31 cellular contexts compared by ENCODE assay signal in the genomic region with DNA sequence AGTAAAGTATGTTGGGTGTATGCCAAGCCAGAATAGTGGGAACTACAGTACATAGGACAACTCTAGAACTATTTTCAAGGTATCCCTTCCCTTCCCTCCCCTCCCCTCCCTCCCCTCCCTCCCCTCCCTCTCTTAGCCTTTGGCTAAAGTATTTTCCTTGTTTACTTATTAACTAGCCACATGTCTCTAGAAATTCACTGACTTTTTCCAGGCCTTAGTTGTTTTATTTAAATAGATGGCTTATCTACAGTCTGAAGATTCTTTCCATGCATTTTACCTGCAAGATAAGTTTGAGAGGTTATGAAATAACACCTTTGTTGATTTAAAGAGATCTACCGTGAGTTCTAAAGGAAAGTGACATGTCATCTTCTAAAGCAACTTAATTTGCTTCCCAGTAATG.
A peak's percentile ranks its signal among the peaks of the same experiment; 100 is the strongest.
DNase-seq lines count a peak whose midpoint lies in the region; ATAC-seq and TF ChIP-seq lines count a peak whose summit lies in the region.
"Had no signal": no experiment of that assay in that cellular context is flagged by ENCODE, and none has a peak within 500 bp of the region (broad histone marks: within the 10 kb centered on the region; RNA-seq: fewer than 3 reads in every experiment).

No MANE protein-coding gene starts in this region.

- peaks cover 5% of the 10 kb centered on the region for H3K36me3 Mint-ChIP-seq in CD4-positive, CD25-positive, alpha-beta regulatory T cell
- H3K36me3 Mint-ChIP-seq: CD14-positive monocyte, naive B cell had no signal

- in situ Hi-C loops in HAP-1 (cut with MboI; ENCODE audit: low sequenced_read_pairs) = no loop called here

- H3K4me3 Mint-ChIP-seq in CD4-positive, CD25-positive, alpha-beta regulatory T cell = peak overlapping the region in 1 of 4 donors; percentile 6
- H3K4me3 Mint-ChIP-seq: CD14-positive monocyte, immature natural killer cell, naive B cell had no signal

- no peak overlapping the region for H3K4me3 ChIP-seq in CD4-positive, CD25-positive, alpha-beta regulatory T cell (ENCODE audit: low read depth, low read length)
- H3K4me3 ChIP-seq in heart left ventricle (no peak overlapping the region), HAP-1 (no peak overlapping the region), esophagus squamous epithelium (no peak overlapping the region)
- H3K4me3 ChIP-seq: ascending aorta, cardiac muscle cell, esophagus muscularis mucosa, left ventricle myocardium inferior, testis had no signal

- no peaks in the 10 kb centered on the region for H3K27me3 ChIP-seq in CD4-positive, CD25-positive, alpha-beta regulatory T cell (ENCODE audit: control insufficient read depth, insufficient read depth, low read length)
- H3K27me3 ChIP-seq in heart left ventricle (no peaks in the 10 kb centered on the region), HAP-1 (ENCODE audit: low read depth) (no peaks in the 10 kb centered on the region), esophagus squamous epithelium (no peaks in the 10 kb centered on the region)
- H3K27me3 ChIP-seq: ascending aorta, cardiac muscle cell, esophagus muscularis mucosa, testis had no signal

- H3K27ac ChIP-seq in 22Rv1 (0 out of 2 replicates have a peak overlapping the region, but pooled peaks have one; percentile 31), heart left ventricle (no peak overlapping the region), esophagus squamous epithelium (no peak overlapping the region)
- H3K27ac ChIP-seq in CD4-positive, CD25-positive, alpha-beta regulatory T cell (ENCODE audit: insufficient read depth, low read length, poor library complexity, severe bottlenecking) = no peak overlapping the region
- H3K27ac ChIP-seq: ascending aorta, cardiac muscle cell, esophagus muscularis mucosa, left ventricle myocardium inferior, testis had no signal

- H3K4me1 ChIP-seq in CD4-positive, CD25-positive, alpha-beta regulatory T cell (ENCODE audit: control insufficient read depth, insufficient read depth, low read length, poor library complexity, severe bottlenecking) = peaks cover 18% of the 10 kb centered on the region
- H3K4me1 ChIP-seq in heart left ventricle = no peaks in the 10 kb centered on the region
- H3K4me1 ChIP-seq in HAP-1 = no peaks in the 10 kb centered on the region
- no peaks in the 10 kb centered on the region for H3K4me1 ChIP-seq in esophagus squamous epithelium
- H3K4me1 ChIP-seq: ascending aorta, esophagus muscularis mucosa, left ventricle myocardium inferior, testis had no signal

- H3K9me3 ChIP-seq in CD4-positive, CD25-positive, alpha-beta regulatory T cell (ENCODE audit: control insufficient read depth in 2 of 2, low read length in 2 of 2) = peaks cover 8 to 13% of the 10 kb centered on the region in 2 experiments
- H3K9me3 ChIP-seq in heart left ventricle = peaks cover 0 to 18% (median 6%) of the 10 kb centered on the region in 12 donors
- H3K9me3 ChIP-seq in HAP-1 = no peaks in the 10 kb centered on the region
- peaks cover 0 to 17% (median 14%) of the 10 kb centered on the region in 3 donors for H3K9me3 ChIP-seq in esophagus squamous epithelium
- H3K9me3 ChIP-seq: ascending aorta, testis had no signal

- intact Hi-C loops in heart left ventricle (cut with DNase I) (no loop called here), esophagus squamous epithelium (cut with DNase I) (no loop called here)

- no peak for TF ChIP-seq CTCF in 22Rv1 (IDR thresholded peaks at IDR 0.05)
- TF ChIP-seq CTCF in heart left ventricle (IDR thresholded peaks at IDR 0.05) = no peak
- TF ChIP-seq CTCF in esophagus squamous epithelium (IDR thresholded peaks at IDR 0.05) = no peak

- DNase-seq in CD4-positive, CD25-positive, alpha-beta regulatory T cell = no peak
- DNase-seq in NCI-H69 (lab: John Stamatoyannopoulos, UW) (peak; percentile 42), left kidney (ENCODE audit: low read depth, low spot score) (peak; percentile 43), heart left ventricle (no peak), HAP-1 (ENCODE audit: low spot score in 2 of 2) (no peak), esophagus squamous epithelium (lab: John Stamatoyannopoulos, UW) (no peak)
- DNase-seq: activated T-cell treated with anti-CD3 and anti-CD28 coated beads, Interleukin-2, amount 50 U/mL, for 72 hours; cortex of kidney; DMS153; foreskin melanocyte; hippocampal formation; immature natural killer cell; IMR-90; left ventricle myocardium inferior; mesendoderm; naive B cell; NCI-H1694; NCI-H2171; NCI-H510A treated with DMSO at 0.1 percent for 48 hours; occipital lobe; SHP77; stimulated activated naive CD8-positive, alpha-beta T cell treated with anti-CD3 and anti-CD28 coated beads, Interleukin-15, Interleukin-2, amounts not matched to agents 100 U/mL and 50 U/mL, for 24 hours; testis had no signal

- H3K36me3 ChIP-seq in CD4-positive, CD25-positive, alpha-beta regulatory T cell (ENCODE audit: control insufficient read depth, insufficient read depth, low read length) = no peaks in the 10 kb centered on the region
- H3K36me3 ChIP-seq in heart left ventricle (no peaks in the 10 kb centered on the region), HAP-1 (replicated peaks) (no peaks in the 10 kb centered on the region), esophagus squamous epithelium (no peaks in the 10 kb centered on the region)
- H3K36me3 ChIP-seq: ascending aorta, cardiac muscle cell, esophagus muscularis mucosa, left ventricle myocardium inferior had no signal

- no peak for ATAC-seq in CD4-positive, CD25-positive, alpha-beta regulatory T cell (ENCODE audit: low read depth in 2 of 2)
- no peak for ATAC-seq in heart left ventricle
- ATAC-seq in HG03135 (IDR thresholded peaks at IDR 0.05; ENCODE audit: unreplicated experiment) = no peak
- ATAC-seq: activated T-cell treated with anti-CD3 and anti-CD28 coated beads, Interleukin-2, amount 50 U/mL, for 72 hours; Panc1; stimulated activated naive CD8-positive, alpha-beta T cell treated with anti-CD3 and anti-CD28 coated beads, Interleukin-15, Interleukin-2, amounts not matched to agents 100 U/mL and 50 U/mL, for 24 hours had no signal

- no peak for TF ChIP-seq POLR2A in heart left ventricle (IDR thresholded peaks at IDR 0.05)
- TF ChIP-seq POLR2A in esophagus squamous epithelium (IDR thresholded peaks at IDR 0.05) = no peak

- 73 to 87% (median 84%) methylated on average over 1 of the region's 1 CpG for WGBS in heart left ventricle, 4 donors
- WGBS in esophagus squamous epithelium, 2 donors = 27 to 44% methylated on average over 1 of the region's 1 CpG

- peaks cover 19 to 59% (median 34%) of the 10 kb centered on the region in 4 donors for H3K4me1 Mint-ChIP-seq in CD4-positive, CD25-positive, alpha-beta regulatory T cell
- H3K4me1 Mint-ChIP-seq: CD14-positive monocyte, naive B cell had no signal

- H3K27ac Mint-ChIP-seq in CD4-positive, CD25-positive, alpha-beta regulatory T cell = peak overlapping the region in 2 of 3 donors; percentile 43 to 91
- H3K27ac Mint-ChIP-seq: CD14-positive monocyte, immature natural killer cell, naive B cell had no signal

- peaks cover 5% of the 10 kb centered on the region for H3K27me3 Mint-ChIP-seq in CD4-positive, CD25-positive, alpha-beta regulatory T cell
- H3K27me3 Mint-ChIP-seq: activated naive CD8-positive, alpha-beta T cell; naive B cell had no signal

- peaks cover 4 to 25% (median 12%) of the 10 kb centered on the region in 7 donors for H3K9me3 Mint-ChIP-seq in CD4-positive, CD25-positive, alpha-beta regulatory T cell

Comparison
In these comparisons a context has a peak if more than half of its experiments do, and no peak if none do; other contexts are left out.
1. DNase-seq: peak in NCI-H69 (single experiment) and left kidney (single experiment); none in CD4-positive, CD25-positive, alpha-beta regulatory T cell (0 of 3), heart left ventricle (0 of 5), HAP-1 (0 of 2) and esophagus squamous epithelium (single experiment).